In genomic region chr1:216461466-216461865, GRCh38 we compare ENCODE assay signal across 28 cellular contexts. TPM values are rescaled to one million over a fixed set of nuclear protein-coding genes. Genes with fewer than 3 reads are reported as not detected.
DNase-seq lines count a peak whose midpoint lies in the region; ATAC-seq and TF ChIP-seq lines count a peak whose summit lies in the region.
"Had no signal": no experiment of that assay in that cellular context is flagged by ENCODE, and none has a peak within 500 bp of the region (broad histone marks: within the 10 kb centered on the region; RNA-seq: fewer than 3 reads in every experiment).

No MANE protein-coding gene starts in this region.

- in situ Hi-C loops in astrocyte of the spinal cord (cut with HindIII; ENCODE audit: low sequenced_read_pairs), result no loop called here

- H3K4me1 ChIP-seq in lower lobe of right lung, result no peaks in the 10 kb centered on the region
- H3K4me1 ChIP-seq: neural progenitor cell, tibial nerve had no signal

- ATAC-seq in lower lobe of right lung (no peak), esophagus mucosa (no peak)
- ATAC-seq: HCT116, left colon had no signal

- H3K9me3 ChIP-seq in AG04450 (ENCODE audit: control insufficient read depth, insufficient read depth, low read length) (no peaks in the 10 kb centered on the region), lower lobe of right lung (no peaks in the 10 kb centered on the region)
- H3K9me3 ChIP-seq: BE2C, esophagus muscularis mucosa, tibial nerve had no signal

- H3K27ac Mint-ChIP-seq in HFFc6, result no peak overlapping the region
- H3K27ac Mint-ChIP-seq: activated CD4-positive, alpha-beta T cell treated with anti-CD3 and anti-CD28 coated beads, Interleukin-2, amount 10 ng/mL, durations not matched to agents 7 days and 5 days; activated naive CD8-positive, alpha-beta T cell treated with anti-CD3 and anti-CD28 coated beads, Interleukin-2, amount 10 ng/mL, durations not matched to agents 7 days and 5 days; activated T-cell treated with anti-CD3 and anti-CD28 coated beads, Interleukin-2, amount 50 U/mL, for 24 hours; neural progenitor cell had no signal

- H3K4me3 Mint-ChIP-seq in HFFc6, result peak overlapping the region; percentile 36
- H3K4me3 Mint-ChIP-seq: activated CD4-positive, alpha-beta T cell treated with anti-CD3 and anti-CD28 coated beads, Interleukin-2, amount 10 ng/mL, durations not matched to agents 7 days and 5 days; activated naive CD8-positive, alpha-beta T cell treated with anti-CD3 and anti-CD28 coated beads, Interleukin-2, amount 10 ng/mL, durations not matched to agents 7 days and 5 days; activated T-cell treated with anti-CD3 and anti-CD28 coated beads, Interleukin-2, amount 50 U/mL, for 24 hours; neural progenitor cell had no signal

- H3K4me3 ChIP-seq in AG04450 (ENCODE audit: low read depth, low read length) (no peak overlapping the region), astrocyte of the spinal cord (ENCODE audit: low read depth, low read length) (no peak overlapping the region), lower lobe of right lung (no peak overlapping the region)
- H3K4me3 ChIP-seq: esophagus muscularis mucosa, neural progenitor cell, tibial nerve had no signal

- POLR2A ChIA-PET in AG04450 (lab: Yijun Ruan, JAX), result no interaction called here

- intact Hi-C loops in lower lobe of right lung (cut with DNase I), result no loop called here

- CTCF ChIA-PET in AG04450 (lab: Charles Lee), result no interaction called here

- DNase-seq in AG04450 (ENCODE audit: low read depth, low spot score) (peak; percentile 54), HFFc6 (no peak), astrocyte of the spinal cord (ENCODE audit: low read depth, low spot score) (peak; percentile 7), iris pigment epithelial cell (ENCODE audit: low read depth) (peak; percentile 44), lower lobe of right lung (no peak), RPMI8226 (no peak), ureter (ENCODE audit: low spot score) (no peak)
- DNase-seq: ACHN; activated CD4-positive, alpha-beta T cell treated with anti-CD3 and anti-CD28 coated beads, Interleukin-2, amount 10 ng/mL, durations not matched to agents 7 days and 5 days; activated gamma-delta T cell; activated naive CD8-positive, alpha-beta T cell treated with anti-CD3 and anti-CD28 coated beads, Interleukin-2, amount 10 ng/mL, durations not matched to agents 7 days and 5 days; activated T-cell treated with anti-CD3 and anti-CD28 coated beads, Interleukin-2, amount 50 U/mL, for 24 hours; BE2C; DMS153; hippocampal formation; left colon; NCI-H1436 treated with DMSO at 0.1 percent for 48 hours; NCI-H2081 treated with DMSO at 0.1 percent for 48 hours; NCI-H446; stimulated activated CD4-positive, alpha-beta T cell treated with anti-CD3 and anti-CD28 coated beads, Interleukin-4, amount 100 ng/mL, for 1 hour; WERI-Rb-1 had no signal

- no peaks in the 10 kb centered on the region for H3K36me3 Mint-ChIP-seq in HFFc6 (ENCODE audit: low read depth)
- H3K36me3 Mint-ChIP-seq: activated naive CD8-positive, alpha-beta T cell treated with anti-CD3 and anti-CD28 coated beads, Interleukin-2, amount 10 ng/mL, durations not matched to agents 7 days and 5 days; neural progenitor cell had no signal

- no peak for TF ChIP-seq CTCF in AG04450 (IDR thresholded peaks at IDR 0.05; ENCODE audit: low read depth, low read length)
- no peak for TF ChIP-seq CTCF in HFFc6 (IDR thresholded peaks at IDR 0.05)
- TF ChIP-seq CTCF in astrocyte of the spinal cord (IDR thresholded peaks at IDR 0.05; ENCODE audit: low read depth, low read length), result no peak
- no peak for TF ChIP-seq CTCF in lower lobe of right lung (IDR thresholded peaks at IDR 0.05)

- H3K27ac ChIP-seq in AG04450 (ENCODE audit: low read depth, low read length) (peak overlapping the region; percentile 54), lower lobe of right lung (no peak overlapping the region)
- H3K27ac ChIP-seq: esophagus muscularis mucosa, neural progenitor cell, tibial nerve, WERI-Rb-1 had no signal

- H3K36me3 ChIP-seq in lower lobe of right lung, result no peaks in the 10 kb centered on the region
- H3K36me3 ChIP-seq: BE2C, esophagus muscularis mucosa, neural progenitor cell, tibial nerve, WERI-Rb-1 had no signal

- H3K27me3 Mint-ChIP-seq in HFFc6 (ENCODE audit: insufficient read depth), result no peaks in the 10 kb centered on the region
- H3K27me3 Mint-ChIP-seq: activated CD4-positive, alpha-beta T cell treated with anti-CD3 and anti-CD28 coated beads, Interleukin-2, amount 10 ng/mL, durations not matched to agents 7 days and 5 days; activated naive CD8-positive, alpha-beta T cell treated with anti-CD3 and anti-CD28 coated beads, Interleukin-2, amount 10 ng/mL, durations not matched to agents 7 days and 5 days; activated T-cell treated with anti-CD3 and anti-CD28 coated beads, Interleukin-2, amount 50 U/mL, for 24 hours had no signal

- H3K27me3 ChIP-seq in AG04450 (ENCODE audit: control insufficient read depth, insufficient read depth, low read length) (no peaks in the 10 kb centered on the region), lower lobe of right lung (ENCODE audit: low read depth) (no peaks in the 10 kb centered on the region)
- H3K27me3 ChIP-seq: BE2C, esophagus muscularis mucosa, neural progenitor cell, tibial nerve had no signal

- no peaks in the 10 kb centered on the region for H3K9me3 Mint-ChIP-seq in HFFc6
- H3K9me3 Mint-ChIP-seq: neural progenitor cell had no signal

- H3K4me1 Mint-ChIP-seq in HFFc6 (ENCODE audit: low read depth), result peaks cover 91% of the 10 kb centered on the region
- H3K4me1 Mint-ChIP-seq: activated CD4-positive, alpha-beta T cell treated with anti-CD3 and anti-CD28 coated beads, Interleukin-2, amount 10 ng/mL, durations not matched to agents 7 days and 5 days; activated naive CD8-positive, alpha-beta T cell treated with anti-CD3 and anti-CD28 coated beads, Interleukin-2, amount 10 ng/mL, durations not matched to agents 7 days and 5 days had no signal

RNA-seq across cellular contexts. Expression of gene USH2A, which starts 38.2 kb away (rescaled TPM):
- 0.01 TPM in 2 replicates for polyA plus RNA-seq in AG04450 (2011; rRNA removed)
- under 0.01 and 0.09 TPM in 2 replicates for polyA minus RNA-seq in AG04450 (2011; rRNA and poly(A)+ RNA removed)
- under 1 TPM; 0.02 to 0.07 (median 0.04) TPM for total RNA-seq in HFFc6 (2021; fragmentation: NEBNext Ultra II Directional; extraction: Animal tissue kit (Norgen Biotek cat#: 25700))
- total RNA-seq in lower lobe of right lung (not detected), esophagus mucosa (not detected), ureter (0.23 TPM)
- total RNA-seq: activated CD4-positive, alpha-beta T cell treated with anti-CD3 and anti-CD28 coated beads, Interleukin-2, amount 10 ng/mL, durations not matched to agents 7 days and 5 days; activated naive CD8-positive, alpha-beta T cell treated with anti-CD3 and anti-CD28 coated beads, Interleukin-2, amount 10 ng/mL, durations not matched to agents 7 days and 5 days; dermis microvascular lymphatic vessel endothelial cell; G401 had no signal

Comparison
In these comparisons a context has a peak if more than half of its experiments do, and no peak if none do; other contexts are left out.
1. DNase-seq: peak in AG04450 (single experiment), astrocyte of the spinal cord (single experiment) and iris pigment epithelial cell (single experiment); none in HFFc6 (single experiment), lower lobe of right lung (single experiment), RPMI8226 (single experiment) and ureter (single experiment).